In genomic region chr7:108004220-108005142, GRCh38 we compare ENCODE assay signal across 9 cellular contexts. TPM values are rescaled to one million over a fixed set of nuclear protein-coding genes. Genes with fewer than 3 reads are reported as not detected.
DNase-seq lines count a peak whose midpoint lies in the region; ATAC-seq lines count a peak whose summit lies in the region.
"Had no signal": no experiment of that assay in that cellular context is flagged by ENCODE, and none has a peak within 500 bp of the region (broad histone marks: within the 10 kb centered on the region; RNA-seq: fewer than 3 reads in every experiment).

No MANE protein-coding gene starts in this region.

- DNase-seq in Right ventricle myocardium superior (no peak), cardiac septum (ENCODE audit: low spot score) (no peak), left lobe of liver (ENCODE audit: low spot score) (peak; percentile 68), COLO829 (ENCODE audit: low spot score) (no peak), CD1c-positive myeloid dendritic cell (ENCODE audit: extremely low spot score) (no peak)
- DNase-seq in activated naive CD8-positive, alpha-beta T cell treated with anti-CD3 and anti-CD28 coated beads, Interleukin-2, amount 10 ng/mL, durations not matched to agents 7 days and 5 days = no peak
- no peak for DNase-seq in stimulated activated naive CD4-positive, alpha-beta T cell (lab: John Stamatoyannopoulos, UW)
- DNase-seq: left cardiac atrium had no signal

- no peaks in the 10 kb centered on the region for H3K9me3 Mint-ChIP-seq in activated naive CD8-positive, alpha-beta T cell treated with anti-CD3 and anti-CD28 coated beads, Interleukin-2, amount 10 ng/mL, durations not matched to agents 7 days and 5 days

- H3K4me3 Mint-ChIP-seq in activated naive CD8-positive, alpha-beta T cell treated with anti-CD3 and anti-CD28 coated beads, Interleukin-2, amount 10 ng/mL, durations not matched to agents 7 days and 5 days = peak overlapping the region; percentile 1

- ATAC-seq in Right ventricle myocardium superior (ENCODE audit: poor library complexity) (peak; percentile 14), left lobe of liver (peak; percentile 78), HG02884 (IDR thresholded peaks at IDR 0.05; ENCODE audit: unreplicated experiment) (no peak)
- no peak for ATAC-seq in activated naive CD8-positive, alpha-beta T cell treated with anti-CD3 and anti-CD28 coated beads, Interleukin-2, amount 10 ng/mL, durations not matched to agents 7 days and 5 days (ENCODE audit: low read depth)

- peaks cover 10% of the 10 kb centered on the region for H3K4me1 Mint-ChIP-seq in activated naive CD8-positive, alpha-beta T cell treated with anti-CD3 and anti-CD28 coated beads, Interleukin-2, amount 10 ng/mL, durations not matched to agents 7 days and 5 days

- no peaks in the 10 kb centered on the region for H3K36me3 Mint-ChIP-seq in activated naive CD8-positive, alpha-beta T cell treated with anti-CD3 and anti-CD28 coated beads, Interleukin-2, amount 10 ng/mL, durations not matched to agents 7 days and 5 days

- H3K27ac Mint-ChIP-seq in activated naive CD8-positive, alpha-beta T cell treated with anti-CD3 and anti-CD28 coated beads, Interleukin-2, amount 10 ng/mL, durations not matched to agents 7 days and 5 days = no peak overlapping the region

- intact Hi-C loops in Right ventricle myocardium superior (cut with DNase I) (no loop called here), cardiac septum (cut with DNase I) (loop anchor here (5.0 to 10.0 kb wide), 3 partner anchors 67 to 140 kb away; no protein-coding TSS in a partner anchor)

- POLR2A ChIA-PET in activated naive CD8-positive, alpha-beta T cell treated with anti-CD3 and anti-CD28 coated beads, Interleukin-2, amount 10 ng/mL, durations not matched to agents 7 days and 5 days (lab: Charles Lee) = no interaction called here

- peaks cover 67% of the 10 kb centered on the region for H3K27me3 Mint-ChIP-seq in activated naive CD8-positive, alpha-beta T cell treated with anti-CD3 and anti-CD28 coated beads, Interleukin-2, amount 10 ng/mL, durations not matched to agents 7 days and 5 days

RNA-seq across cellular contexts. Expression of gene LAMB1, which starts 1.5 kb away (rescaled TPM):
- total RNA-seq in Right ventricle myocardium superior (62.1 TPM), cardiac septum (55.1 TPM), left lobe of liver (29.1 TPM)
- total RNA-seq in activated naive CD8-positive, alpha-beta T cell treated with anti-CD3 and anti-CD28 coated beads, Interleukin-2, amount 10 ng/mL, durations not matched to agents 7 days and 5 days = not detected

Comparison
In these comparisons a context has a peak if more than half of its experiments do, and no peak if none do; other contexts are left out.
1. ATAC-seq: peak in Right ventricle myocardium superior (single experiment) and left lobe of liver (single experiment); none in activated naive CD8-positive, alpha-beta T cell treated with anti-CD3 and anti-CD28 coated beads, Interleukin-2, amount 10 ng/mL, durations not matched to agents 7 days and 5 days (single experiment) and HG02884 (single experiment).
2. RNA of gene LAMB1, which starts 1.5 kb away (total RNA-seq): 62.1 TPM in Right ventricle myocardium superior (single experiment), 55.1 TPM in cardiac septum (single experiment) and 29.1 TPM in left lobe of liver (single experiment); not detected in activated naive CD8-positive, alpha-beta T cell treated with anti-CD3 and anti-CD28 coated beads, Interleukin-2, amount 10 ng/mL, durations not matched to agents 7 days and 5 days; every median in the first group is over 10 times any median in the second.